In the genomic region with DNA sequence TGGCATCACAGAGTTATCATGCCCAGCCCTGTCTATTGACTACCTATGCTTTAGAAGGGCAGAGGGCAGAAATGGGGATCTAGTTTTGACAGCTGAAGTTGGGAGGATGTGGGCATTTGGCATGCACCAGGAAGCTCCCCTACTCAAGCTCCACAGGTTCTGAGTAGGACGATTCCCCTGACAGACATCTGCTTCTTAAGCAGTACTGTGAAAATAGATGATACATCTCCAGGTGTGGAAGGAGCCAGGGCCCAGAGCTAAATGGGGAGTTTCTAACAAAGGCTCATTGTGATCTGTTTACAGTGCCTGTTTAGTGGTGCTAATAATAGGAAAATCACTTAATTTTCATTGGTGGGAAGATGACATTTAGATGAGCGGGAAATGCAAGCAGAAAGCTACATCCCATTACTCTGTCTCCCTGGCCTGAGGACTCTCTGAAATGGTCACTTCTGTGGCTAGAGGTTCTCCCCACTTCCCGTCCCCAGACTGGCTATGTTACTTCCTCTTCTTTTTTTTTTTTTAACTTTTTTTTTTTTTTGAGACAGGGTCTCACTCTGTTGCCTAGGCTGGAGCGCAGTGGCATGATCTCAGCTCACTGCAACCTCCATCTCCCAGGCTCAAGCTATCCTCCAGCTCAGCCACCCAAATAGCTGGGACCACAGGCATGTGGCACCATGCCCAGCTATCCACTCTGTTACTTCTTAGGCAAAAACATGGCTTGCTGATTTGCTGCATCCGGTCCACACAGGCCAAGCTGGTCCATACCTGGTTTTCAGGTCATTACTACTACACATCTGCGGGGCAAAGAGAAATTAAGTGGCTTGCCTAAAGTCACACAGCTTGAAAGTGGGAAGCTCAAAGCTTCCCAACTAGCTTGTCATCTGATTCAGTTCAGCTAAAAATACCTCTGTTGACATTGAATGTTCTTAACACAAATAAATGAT, we compare ENCODE assay signal across 9 cellular contexts. TPM values are rescaled to one million over a fixed set of nuclear protein-coding genes. Genes with fewer than 3 reads are reported as not detected.
DNase-seq lines count a peak whose midpoint lies in the region; ATAC-seq, FAIRE-seq and TF ChIP-seq lines count a peak whose summit lies in the region.
"Had no signal": no experiment of that assay in that cellular context is flagged by ENCODE, and none has a peak within 500 bp of the region (broad histone marks: within the 10 kb centered on the region; RNA-seq: fewer than 3 reads in every experiment).

No MANE protein-coding gene starts in this region.

- H3K4me3 ChIP-seq in coronary artery = no peak overlapping the region

- H3K27ac ChIP-seq in coronary artery = no peak overlapping the region

- ATAC-seq in HG03196 (IDR thresholded peaks at IDR 0.05; ENCODE audit: unreplicated experiment) (no peak), HG03469 (IDR thresholded peaks at IDR 0.05; ENCODE audit: unreplicated experiment) (no peak)

- peak; percentile 88 for FAIRE-seq in urothelium cell line (lab: Jason Lieb, UNC)

- DNase-seq in NCI-H748 (lab: John Stamatoyannopoulos, UW; ENCODE audit: unreplicated experiment) = peak; percentile 1
- DNase-seq in NCI-H748 treated with DMSO at 0.1 percent for 48 hours (lab: John Stamatoyannopoulos, UW) = no peak
- peak; percentile 36 for DNase-seq in NCI-H2196 (lab: John Stamatoyannopoulos, UW; ENCODE audit: unreplicated experiment)
- peak; percentile 41 for DNase-seq in coronary artery (ENCODE audit: low spot score)
- peak; percentile 81 for DNase-seq in urothelium cell line (ENCODE audit: low spot score)
- DNase-seq in dermis blood vessel endothelial cell = no peak
- DNase-seq: left cardiac atrium had no signal

- TF ChIP-seq CTCF in coronary artery (IDR thresholded peaks at IDR 0.05) = no peak

RNA-seq across cellular contexts. Expression of a gene that starts 23.2 kb away (rescaled TPM):
- total RNA-seq in dermis blood vessel endothelial cell = 1.1 and 1.4 TPM in 2 replicates

Comparison
In these comparisons a context has a peak if more than half of its experiments do, and no peak if none do; other contexts are left out.
1. DNase-seq: peak in NCI-H748 (single experiment), NCI-H2196 (single experiment), coronary artery (single experiment) and urothelium cell line (single experiment); none in NCI-H748 treated with DMSO at 0.1 percent for 48 hours (single experiment) and dermis blood vessel endothelial cell (single experiment).